ENCODE assay signal across 1 cellular context in genomic region chr10:70672165-70672992, GRCh38.
A peak's percentile ranks its signal among the peaks of the same experiment; 100 is the strongest.
TF ChIP-seq lines count a peak whose summit lies in the region.

A gene with protein sequence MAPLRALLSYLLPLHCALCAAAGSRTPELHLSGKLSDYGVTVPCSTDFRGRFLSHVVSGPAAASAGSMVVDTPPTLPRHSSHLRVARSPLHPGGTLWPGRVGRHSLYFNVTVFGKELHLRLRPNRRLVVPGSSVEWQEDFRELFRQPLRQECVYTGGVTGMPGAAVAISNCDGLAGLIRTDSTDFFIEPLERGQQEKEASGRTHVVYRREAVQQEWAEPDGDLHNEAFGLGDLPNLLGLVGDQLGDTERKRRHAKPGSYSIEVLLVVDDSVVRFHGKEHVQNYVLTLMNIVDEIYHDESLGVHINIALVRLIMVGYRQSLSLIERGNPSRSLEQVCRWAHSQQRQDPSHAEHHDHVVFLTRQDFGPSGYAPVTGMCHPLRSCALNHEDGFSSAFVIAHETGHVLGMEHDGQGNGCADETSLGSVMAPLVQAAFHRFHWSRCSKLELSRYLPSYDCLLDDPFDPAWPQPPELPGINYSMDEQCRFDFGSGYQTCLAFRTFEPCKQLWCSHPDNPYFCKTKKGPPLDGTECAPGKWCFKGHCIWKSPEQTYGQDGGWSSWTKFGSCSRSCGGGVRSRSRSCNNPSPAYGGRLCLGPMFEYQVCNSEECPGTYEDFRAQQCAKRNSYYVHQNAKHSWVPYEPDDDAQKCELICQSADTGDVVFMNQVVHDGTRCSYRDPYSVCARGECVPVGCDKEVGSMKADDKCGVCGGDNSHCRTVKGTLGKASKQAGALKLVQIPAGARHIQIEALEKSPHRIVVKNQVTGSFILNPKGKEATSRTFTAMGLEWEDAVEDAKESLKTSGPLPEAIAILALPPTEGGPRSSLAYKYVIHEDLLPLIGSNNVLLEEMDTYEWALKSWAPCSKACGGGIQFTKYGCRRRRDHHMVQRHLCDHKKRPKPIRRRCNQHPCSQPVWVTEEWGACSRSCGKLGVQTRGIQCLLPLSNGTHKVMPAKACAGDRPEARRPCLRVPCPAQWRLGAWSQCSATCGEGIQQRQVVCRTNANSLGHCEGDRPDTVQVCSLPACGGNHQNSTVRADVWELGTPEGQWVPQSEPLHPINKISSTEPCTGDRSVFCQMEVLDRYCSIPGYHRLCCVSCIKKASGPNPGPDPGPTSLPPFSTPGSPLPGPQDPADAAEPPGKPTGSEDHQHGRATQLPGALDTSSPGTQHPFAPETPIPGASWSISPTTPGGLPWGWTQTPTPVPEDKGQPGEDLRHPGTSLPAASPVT (plus strand): TSS chr10:70672506. CDS start chr10:70672803, 297 bp downstream.

TF ChIP-seq in K562, 482 proteins besides CTCF, POLR2A, EP300 and RAD21 (continued from another document and continues in another):
- TF ChIP-seq, protein P1, sequence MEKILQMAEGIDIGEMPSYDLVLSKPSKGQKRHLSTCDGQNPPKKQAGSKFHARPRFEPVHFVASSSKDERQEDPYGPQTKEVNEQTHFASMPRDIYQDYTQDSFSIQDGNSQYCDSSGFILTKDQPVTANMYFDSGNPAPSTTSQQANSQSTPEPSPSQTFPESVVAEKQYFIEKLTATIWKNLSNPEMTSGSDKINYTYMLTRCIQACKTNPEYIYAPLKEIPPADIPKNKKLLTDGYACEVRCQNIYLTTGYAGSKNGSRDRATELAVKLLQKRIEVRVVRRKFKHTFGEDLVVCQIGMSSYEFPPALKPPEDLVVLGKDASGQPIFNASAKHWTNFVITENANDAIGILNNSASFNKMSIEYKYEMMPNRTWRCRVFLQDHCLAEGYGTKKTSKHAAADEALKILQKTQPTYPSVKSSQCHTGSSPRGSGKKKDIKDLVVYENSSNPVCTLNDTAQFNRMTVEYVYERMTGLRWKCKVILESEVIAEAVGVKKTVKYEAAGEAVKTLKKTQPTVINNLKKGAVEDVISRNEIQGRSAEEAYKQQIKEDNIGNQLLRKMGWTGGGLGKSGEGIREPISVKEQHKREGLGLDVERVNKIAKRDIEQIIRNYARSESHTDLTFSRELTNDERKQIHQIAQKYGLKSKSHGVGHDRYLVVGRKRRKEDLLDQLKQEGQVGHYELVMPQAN (IDR thresholded peaks at IDR 0.05; ENCODE audit: borderline replicate concordance) = no peak
- no peak for TF ChIP-seq ZNF347 (CRISPR knock-in tag; IDR thresholded peaks at IDR 0.05; ENCODE audit: low read depth)
- TF ChIP-seq RFX5 (IDR thresholded peaks at IDR 0.05; ENCODE audit: low read depth, low read length) = no peak
- peak; percentile 66 for TF ChIP-seq TBP (optimal IDR thresholded peaks at IDR 0.05; ENCODE audit: low read depth, low read length)
- TF ChIP-seq MTA1 (IDR thresholded peaks at IDR 0.05; ENCODE audit: borderline replicate concordance) = no peak
- no peak for TF ChIP-seq E2F4 (CRISPR knock-in tag; IDR thresholded peaks at IDR 0.05; ENCODE audit: low read depth)
- no peak for TF ChIP-seq PHF21A (IDR thresholded peaks at IDR 0.05; ENCODE audit: borderline replicate concordance, low read depth)
- TF ChIP-seq MAFK (IDR thresholded peaks at IDR 0.05; ENCODE audit: low read length) = no peak
- TF ChIP-seq KDM5B (IDR thresholded peaks at IDR 0.05; ENCODE audit: insufficient replicate concordance, low read depth, low read length) = no peak
- TF ChIP-seq, protein P2, sequence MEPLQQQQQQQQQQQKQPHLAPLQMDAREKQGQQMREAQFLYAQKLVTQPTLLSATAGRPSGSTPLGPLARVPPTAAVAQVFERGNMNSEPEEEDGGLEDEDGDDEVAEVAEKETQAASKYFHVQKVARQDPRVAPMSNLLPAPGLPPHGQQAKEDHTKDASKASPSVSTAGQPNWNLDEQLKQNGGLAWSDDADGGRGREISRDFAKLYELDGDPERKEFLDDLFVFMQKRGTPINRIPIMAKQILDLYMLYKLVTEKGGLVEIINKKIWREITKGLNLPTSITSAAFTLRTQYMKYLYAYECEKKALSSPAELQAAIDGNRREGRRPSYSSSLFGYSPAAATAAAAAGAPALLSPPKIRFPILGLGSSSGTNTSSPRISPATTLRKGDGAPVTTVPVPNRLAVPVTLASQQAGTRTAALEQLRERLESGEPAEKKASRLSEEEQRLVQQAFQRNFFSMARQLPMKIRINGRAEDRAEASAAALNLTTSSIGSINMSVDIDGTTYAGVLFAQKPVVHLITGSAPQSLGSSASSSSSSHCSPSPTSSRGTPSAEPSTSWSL (CRISPR knock-in tag; IDR thresholded peaks at IDR 0.05; ENCODE audit: borderline replicate concordance) = peak; percentile 5; the same call in 1 of the 2 replicates
- TF ChIP-seq ZBTB17 (CRISPR knock-in tag; IDR thresholded peaks at IDR 0.05) = peak; percentile 42; the same call in 1 of the 2 replicates
- TF ChIP-seq ZNF75A (CRISPR knock-in tag; IDR thresholded peaks at IDR 0.05) = no peak
- no peak for TF ChIP-seq HLTF (IDR thresholded peaks at IDR 0.05)
- no peak for TF ChIP-seq CC2D1A (IDR thresholded peaks at IDR 0.05)
- no peak for TF ChIP-seq PBX2 (CRISPR knock-in tag; IDR thresholded peaks at IDR 0.05; ENCODE audit: low read depth)
- TF ChIP-seq PBX2 (tag; conservative IDR thresholded peaks at IDR 0.05; ENCODE audit: low read depth) = no peak
- TF ChIP-seq SLC30A9 (CRISPR knock-in tag; IDR thresholded peaks at IDR 0.05) = no peak
- no peak for TF ChIP-seq ZBTB8A (IDR thresholded peaks at IDR 0.05; ENCODE audit: partially characterized antibody)
- no peak for TF ChIP-seq ZZZ3 (IDR thresholded peaks at IDR 0.05)
- TF ChIP-seq ZNF584 (CRISPR knock-in tag; IDR thresholded peaks at IDR 0.05; ENCODE audit: low read depth) = peak; percentile 38; the same call in 1 of the 2 replicates
- TF ChIP-seq RFX7 (CRISPR knock-in tag; IDR thresholded peaks at IDR 0.05) = no peak
- TF ChIP-seq ATF6 (CRISPR knock-in tag; IDR thresholded peaks at IDR 0.05) = no peak
- peak; percentile 68 for TF ChIP-seq TAF1 (IDR thresholded peaks at IDR 0.05; ENCODE audit: control insufficient read depth, extremely low read depth, insufficient read depth, low read length, severe bottlenecking)
- TF ChIP-seq GATA2 (CRISPR knock-in tag; IDR thresholded peaks at IDR 0.05) = no peak
- peak; percentile 48; the same call in 1 of the 2 replicates for TF ChIP-seq ZFX (CRISPR knock-in tag; IDR thresholded peaks at IDR 0.05)
- TF ChIP-seq YY1 (IDR thresholded peaks at IDR 0.05; ENCODE audit: borderline replicate concordance in 1 of 3, control insufficient read depth in 1 of 3, extremely low read depth in 1 of 3, insufficient read depth in 3 of 3, insufficient read length in 1 of 3, insufficient replicate concordance in 2 of 3, low read depth in 1 of 3, low read length in 2 of 3) = peak in 1 of 3 experiments; percentile 75
- TF ChIP-seq ARID2 (IDR thresholded peaks at IDR 0.05) = no peak
- peak; percentile 32; the same call in 1 of the 2 replicates for TF ChIP-seq CREM (IDR thresholded peaks at IDR 0.05; ENCODE audit: low read depth)
- no peak for TF ChIP-seq BCL6 (CRISPR knock-in tag; IDR thresholded peaks at IDR 0.05)
- TF ChIP-seq ZNF184 (CRISPR knock-in tag; IDR thresholded peaks at IDR 0.05) = no peak
- TF ChIP-seq ETV5 (CRISPR knock-in tag; IDR thresholded peaks at IDR 0.05; ENCODE audit: low read depth) = peak; percentile 75
- TF ChIP-seq SRSF9 (IDR thresholded peaks at IDR 0.05; ENCODE audit: borderline replicate concordance, low read depth, low read length) = no peak
- 0 out of 2 replicates have a peak, but pooled peaks have one; percentile 27 for TF ChIP-seq NR1H2 (CRISPR knock-in tag; IDR thresholded peaks at IDR 0.05)
- TF ChIP-seq PCBP1 (IDR thresholded peaks at IDR 0.05; ENCODE audit: low read depth, low read length, poor library complexity, severe bottlenecking) = no peak
- no peak for TF ChIP-seq ZFPM2 (CRISPR knock-in tag; IDR thresholded peaks at IDR 0.05)
- no peak for TF ChIP-seq FOXP1 (CRISPR knock-in tag; IDR thresholded peaks at IDR 0.05)
- no peak for TF ChIP-seq SFPQ (IDR thresholded peaks at IDR 0.05; ENCODE audit: low read depth, low read length)
- TF ChIP-seq TRIM28 (IDR thresholded peaks at IDR 0.05) = no peak
- no peak for TF ChIP-seq MBD1 (CRISPR knock-in tag; IDR thresholded peaks at IDR 0.05)
